Comparison of ENCODE assay signal across 8 cellular contexts in the genomic region with DNA sequence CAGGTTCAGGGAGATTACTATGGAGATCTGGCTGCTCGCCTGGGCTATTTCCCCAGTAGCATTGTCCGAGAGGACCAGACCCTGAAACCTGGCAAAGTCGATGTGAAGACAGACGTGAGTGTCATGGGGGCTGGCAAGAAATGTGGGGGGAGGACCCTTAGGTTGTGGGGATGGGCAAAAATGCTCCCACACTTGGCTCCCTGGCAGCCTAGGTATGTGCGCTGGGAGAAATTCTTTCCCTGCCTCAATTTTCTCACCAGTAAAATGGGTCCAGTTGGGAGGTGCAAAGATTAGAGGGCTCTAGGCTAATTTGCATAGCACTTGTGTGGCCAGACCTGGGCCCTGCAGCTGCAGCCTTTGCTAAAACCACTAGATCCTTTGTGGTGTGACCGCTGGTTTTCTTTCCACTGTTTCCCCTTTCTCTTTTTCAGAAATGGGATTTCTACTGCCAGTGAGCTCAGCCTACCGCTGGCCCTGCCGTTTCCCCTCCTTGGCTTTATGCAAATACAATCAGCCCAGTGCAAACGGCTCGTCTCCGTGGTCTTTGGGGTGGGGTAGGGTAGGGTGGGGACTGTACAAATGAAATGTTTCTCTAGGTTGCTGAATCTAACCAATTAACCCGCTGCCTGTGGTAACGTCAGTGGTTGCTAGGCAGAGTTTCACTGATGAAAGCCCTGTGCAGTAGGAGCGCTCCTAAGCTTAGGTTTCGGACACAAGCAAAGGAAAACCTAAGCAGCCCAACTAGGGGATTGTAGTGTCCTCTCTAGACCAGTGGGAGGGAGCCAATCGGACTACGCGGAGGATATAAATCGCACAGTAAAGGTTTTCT. TPM values are rescaled to one million over a fixed set of nuclear protein-coding genes. Genes with fewer than 3 reads are reported as not detected.
DNase-seq lines count a peak whose midpoint lies in the region; ATAC-seq and TF ChIP-seq lines count a peak whose summit lies in the region.

No MANE protein-coding gene starts in this region.

- peak overlapping the region; percentile 94 to 99 (median 98) for H3K27ac ChIP-seq in esophagus muscularis mucosa (replicated peaks in 1 of 4)
- H3K27ac ChIP-seq in muscle layer of duodenum (ENCODE audit: low read length), result peak overlapping the region; percentile 99

- H3K4me1 Mint-ChIP-seq in IgD-negative memory B cell, result peaks cover 23 to 41% (median 34%) of the 10 kb centered on the region in 3 donors
- peaks cover 58% of the 10 kb centered on the region for H3K4me1 Mint-ChIP-seq in activated T-cell treated with anti-CD3 and anti-CD28 coated beads, Interleukin-2, amount 50 U/mL, for 24 hours (ENCODE audit: low read depth)

- H3K4me3 Mint-ChIP-seq in IgD-negative memory B cell, result peak overlapping the region; percentile 93 to 99 (median 96)
- H3K4me3 Mint-ChIP-seq in activated T-cell treated with anti-CD3 and anti-CD28 coated beads, Interleukin-2, amount 50 U/mL, for 24 hours, result peak overlapping the region; percentile 87

- no peak for TF ChIP-seq CTCF in esophagus muscularis mucosa (IDR thresholded peaks at IDR 0.05)

- H3K27ac Mint-ChIP-seq in IgD-negative memory B cell, result peak overlapping the region; percentile 98 to 100 (median 100)
- peak overlapping the region; percentile 97 for H3K27ac Mint-ChIP-seq in activated T-cell treated with anti-CD3 and anti-CD28 coated beads, Interleukin-2, amount 50 U/mL, for 24 hours

- H3K27me3 ChIP-seq in esophagus muscularis mucosa, result no peaks in the 10 kb centered on the region
- no peaks in the 10 kb centered on the region for H3K27me3 ChIP-seq in muscle layer of duodenum (ENCODE audit: low read depth, low read length)

- no peaks in the 10 kb centered on the region for H3K9me3 Mint-ChIP-seq in IgD-negative memory B cell
- H3K9me3 Mint-ChIP-seq in activated T-cell treated with anti-CD3 and anti-CD28 coated beads, Interleukin-2, amount 50 U/mL, for 24 hours, result no peaks in the 10 kb centered on the region

- 4% methylated on average over 19 of the region's 19 CpGs for WGBS in esophagus muscularis mucosa

- intact Hi-C loops in esophagus muscularis mucosa (cut with DNase I), result no loop called here

- H3K9me3 ChIP-seq in esophagus muscularis mucosa (no peaks in the 10 kb centered on the region), muscle layer of duodenum (ENCODE audit: control insufficient read depth in 1 of 2, low read length in 2 of 2) (no peaks in the 10 kb centered on the region)

- no peak for TF ChIP-seq POLR2A in esophagus muscularis mucosa (IDR thresholded peaks at IDR 0.05; ENCODE audit: low read depth)

- peaks cover 16 to 20% (median 19%) of the 10 kb centered on the region in 4 donors for H3K4me1 ChIP-seq in esophagus muscularis mucosa
- H3K4me1 ChIP-seq in muscle layer of duodenum (ENCODE audit: control insufficient read depth in 1 of 2, insufficient read depth in 2 of 2, low read length in 2 of 2), result peaks cover 9 to 14% of the 10 kb centered on the region in 2 donors

- ATAC-seq in GM21619 (IDR thresholded peaks at IDR 0.05; ENCODE audit: unreplicated experiment), result peak; percentile 56

- peaks cover 6% of the 10 kb centered on the region for H3K36me3 Mint-ChIP-seq in IgD-negative memory B cell
- H3K36me3 Mint-ChIP-seq in activated T-cell treated with anti-CD3 and anti-CD28 coated beads, Interleukin-2, amount 50 U/mL, for 24 hours (ENCODE audit: low read depth), result peaks cover 13% of the 10 kb centered on the region

- peak overlapping the region; percentile 78 to 93 (median 85) for H3K4me3 ChIP-seq in esophagus muscularis mucosa
- peak overlapping the region; percentile 62 to 95 for H3K4me3 ChIP-seq in muscle layer of duodenum (ENCODE audit: low read depth in 1 of 2, low read length in 2 of 2)

- peak; percentile 95 for DNase-seq in DMS 273 (lab: John Stamatoyannopoulos, UW; ENCODE audit: unreplicated experiment)
- DNase-seq in OCI-M2 (lab: John Stamatoyannopoulos, UW; ENCODE audit: unreplicated experiment), result peak; percentile 90
- peak; percentile 83 for DNase-seq in activated T-cell treated with anti-CD3 and anti-CD28 coated beads, Interleukin-2, amount 50 U/mL, for 24 hours
- peak; percentile 99 for DNase-seq in esophagus muscularis mucosa (ENCODE audit: extremely low spot score)
- DNase-seq in stimulated activated CD8-positive, alpha-beta memory T cell treated with anti-CD3 and anti-CD28 coated beads, Interleukin-7, amount 100 ng/mL, for 4 hours (ENCODE audit: low read depth in 2 of 2), result peak; percentile 79 to 90

- H3K27me3 Mint-ChIP-seq in IgD-negative memory B cell, result no peaks in the 10 kb centered on the region
- no peaks in the 10 kb centered on the region for H3K27me3 Mint-ChIP-seq in activated T-cell treated with anti-CD3 and anti-CD28 coated beads, Interleukin-2, amount 50 U/mL, for 24 hours

- H3K36me3 ChIP-seq in esophagus muscularis mucosa (peaks cover 0 to 3% (median 1%) of the 10 kb centered on the region in 4 donors), muscle layer of duodenum (ENCODE audit: control insufficient read depth in 1 of 2, insufficient read depth in 2 of 2, low read length in 2 of 2) (peaks cover 0 to 3% of the 10 kb centered on the region in 2 donors)

- no peak for TF ChIP-seq EP300 in esophagus muscularis mucosa (IDR thresholded peaks at IDR 0.05)

RNA-seq across cellular contexts. Expression of gene RAB4B, which starts 0.9 kb away (rescaled TPM):
- polyA plus RNA-seq in IgD-negative memory B cell, result 141 TPM
- 10 to 100 TPM; 22.9 to 26.6 (median 23.2) TPM for total RNA-seq in esophagus muscularis mucosa

RNA-seq across cellular contexts. Expression of gene MIA, which starts 1.9 kb away (rescaled TPM):
- not detected for polyA plus RNA-seq in IgD-negative memory B cell
- total RNA-seq in esophagus muscularis mucosa, result 1 to 10 TPM; 2.1 to 4.1 (median 2.7) TPM

RNA-seq across cellular contexts. Expression of gene EGLN2, which starts 21.8 kb away (rescaled TPM):
- 181 TPM for polyA plus RNA-seq in IgD-negative memory B cell
- 100 to 1,000 TPM in 2 of 4 donors, 10 to 100 TPM in 2; 93.1 to 131 (median 101) TPM for total RNA-seq in esophagus muscularis mucosa

RNA-seq across cellular contexts. Expression of gene SNRPA, which starts 26.2 kb away (rescaled TPM):
- polyA plus RNA-seq in IgD-negative memory B cell, result 96.4 TPM
- 10 to 100 TPM; 47.3 to 69.1 (median 57.6) TPM for total RNA-seq in esophagus muscularis mucosa

RNA-seq across cellular contexts. Expression of gene ACTMAP, which starts 26.9 kb away (rescaled TPM):
- polyA plus RNA-seq in IgD-negative memory B cell, result 4.9 TPM
- 1 to 10 TPM; 1.7 to 4.6 (median 3.7) TPM for total RNA-seq in esophagus muscularis mucosa

Comparison
In these comparisons a context has a peak if more than half of its experiments do, and no peak if none do; other contexts are left out.
1. Peak in every context shown above with its lines: DNase-seq, ATAC-seq, H3K4me3 ChIP-seq and H3K27ac ChIP-seq.